1 cellular context compared by ENCODE assay signal in the genomic region with DNA sequence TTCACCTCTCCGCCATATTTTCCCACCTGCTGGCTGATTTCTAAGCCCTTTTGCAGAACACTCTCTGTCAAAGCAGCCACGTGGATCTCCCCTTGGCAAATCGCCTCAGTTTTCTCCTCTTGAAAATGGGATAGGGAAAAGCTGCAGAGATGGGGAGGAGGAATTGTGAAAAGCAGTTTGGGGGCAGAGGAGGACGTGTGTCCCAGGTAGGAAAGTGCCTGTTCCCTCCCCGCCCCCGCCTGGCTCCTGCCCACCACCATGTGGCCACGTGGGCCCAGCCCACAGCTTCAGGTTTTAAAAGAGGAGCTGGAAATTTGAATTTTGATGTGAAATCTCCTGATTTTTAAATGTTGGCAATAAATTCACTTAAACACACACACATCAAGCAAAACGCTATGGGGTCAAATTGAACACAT.
TF ChIP-seq lines count a peak whose summit lies in the region.

No MANE protein-coding gene starts in this region.

TF ChIP-seq in HepG2, 621 proteins besides CTCF, POLR2A, EP300 and RAD21 (continued from another document and continues in another):
- TF ChIP-seq, protein P1, sequence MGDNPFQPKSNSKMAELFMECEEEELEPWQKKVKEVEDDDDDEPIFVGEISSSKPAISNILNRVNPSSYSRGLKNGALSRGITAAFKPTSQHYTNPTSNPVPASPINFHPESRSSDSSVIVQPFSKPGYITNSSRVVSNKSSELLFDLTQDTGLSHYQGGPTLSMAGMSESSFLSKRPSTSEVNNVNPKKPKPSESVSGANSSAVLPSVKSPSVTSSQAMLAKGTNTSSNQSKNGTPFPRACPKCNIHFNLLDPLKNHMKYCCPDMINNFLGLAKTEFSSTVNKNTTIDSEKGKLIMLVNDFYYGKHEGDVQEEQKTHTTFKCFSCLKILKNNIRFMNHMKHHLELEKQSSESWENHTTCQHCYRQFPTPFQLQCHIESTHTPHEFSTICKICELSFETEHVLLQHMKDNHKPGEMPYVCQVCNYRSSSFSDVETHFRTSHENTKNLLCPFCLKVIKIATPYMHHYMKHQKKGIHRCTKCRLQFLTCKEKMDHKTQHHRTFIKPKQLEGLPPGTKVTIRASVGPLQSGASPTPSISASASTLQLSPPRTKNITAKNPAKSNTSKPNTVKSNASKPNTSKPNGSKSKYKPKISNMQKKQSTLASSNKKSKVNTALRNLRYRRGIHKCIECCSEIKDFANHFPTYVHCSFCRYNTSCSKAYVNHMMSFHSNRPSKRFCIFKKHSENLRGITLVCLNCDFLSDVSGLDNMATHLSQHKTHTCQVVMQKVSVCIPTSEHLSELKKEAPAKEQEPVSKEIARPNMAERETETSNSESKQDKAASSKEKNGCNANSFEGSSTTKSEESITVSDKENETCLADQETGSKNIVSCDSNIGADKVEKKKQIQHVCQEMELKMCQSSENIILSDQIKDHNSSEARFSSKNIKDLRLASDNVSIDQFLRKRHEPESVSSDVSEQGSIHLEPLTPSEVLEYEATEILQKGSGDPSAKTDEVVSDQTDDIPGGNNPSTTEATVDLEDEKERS (CRISPR knock-in tag; IDR thresholded peaks at IDR 0.05) = 0 out of 2 replicates have a peak, but pooled peaks have one; percentile 9
- TF ChIP-seq, protein P2, sequence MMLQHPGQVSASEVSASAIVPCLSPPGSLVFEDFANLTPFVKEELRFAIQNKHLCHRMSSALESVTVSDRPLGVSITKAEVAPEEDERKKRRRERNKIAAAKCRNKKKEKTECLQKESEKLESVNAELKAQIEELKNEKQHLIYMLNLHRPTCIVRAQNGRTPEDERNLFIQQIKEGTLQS (CRISPR knock-in tag; IDR thresholded peaks at IDR 0.05) = no peak
- no peak for TF ChIP-seq HDAC2 (CRISPR knock-in tag; IDR thresholded peaks at IDR 0.05)
- TF ChIP-seq MBNL3 (CRISPR knock-in tag; conservative IDR thresholded peaks at IDR 0.05) = no peak
- TF ChIP-seq ZNF101 (CRISPR knock-in tag; IDR thresholded peaks at IDR 0.05; ENCODE audit: borderline replicate concordance, low read depth) = no peak
- no peak for TF ChIP-seq ZSCAN25 (CRISPR knock-in tag; IDR thresholded peaks at IDR 0.05)
- TF ChIP-seq, protein P3, sequence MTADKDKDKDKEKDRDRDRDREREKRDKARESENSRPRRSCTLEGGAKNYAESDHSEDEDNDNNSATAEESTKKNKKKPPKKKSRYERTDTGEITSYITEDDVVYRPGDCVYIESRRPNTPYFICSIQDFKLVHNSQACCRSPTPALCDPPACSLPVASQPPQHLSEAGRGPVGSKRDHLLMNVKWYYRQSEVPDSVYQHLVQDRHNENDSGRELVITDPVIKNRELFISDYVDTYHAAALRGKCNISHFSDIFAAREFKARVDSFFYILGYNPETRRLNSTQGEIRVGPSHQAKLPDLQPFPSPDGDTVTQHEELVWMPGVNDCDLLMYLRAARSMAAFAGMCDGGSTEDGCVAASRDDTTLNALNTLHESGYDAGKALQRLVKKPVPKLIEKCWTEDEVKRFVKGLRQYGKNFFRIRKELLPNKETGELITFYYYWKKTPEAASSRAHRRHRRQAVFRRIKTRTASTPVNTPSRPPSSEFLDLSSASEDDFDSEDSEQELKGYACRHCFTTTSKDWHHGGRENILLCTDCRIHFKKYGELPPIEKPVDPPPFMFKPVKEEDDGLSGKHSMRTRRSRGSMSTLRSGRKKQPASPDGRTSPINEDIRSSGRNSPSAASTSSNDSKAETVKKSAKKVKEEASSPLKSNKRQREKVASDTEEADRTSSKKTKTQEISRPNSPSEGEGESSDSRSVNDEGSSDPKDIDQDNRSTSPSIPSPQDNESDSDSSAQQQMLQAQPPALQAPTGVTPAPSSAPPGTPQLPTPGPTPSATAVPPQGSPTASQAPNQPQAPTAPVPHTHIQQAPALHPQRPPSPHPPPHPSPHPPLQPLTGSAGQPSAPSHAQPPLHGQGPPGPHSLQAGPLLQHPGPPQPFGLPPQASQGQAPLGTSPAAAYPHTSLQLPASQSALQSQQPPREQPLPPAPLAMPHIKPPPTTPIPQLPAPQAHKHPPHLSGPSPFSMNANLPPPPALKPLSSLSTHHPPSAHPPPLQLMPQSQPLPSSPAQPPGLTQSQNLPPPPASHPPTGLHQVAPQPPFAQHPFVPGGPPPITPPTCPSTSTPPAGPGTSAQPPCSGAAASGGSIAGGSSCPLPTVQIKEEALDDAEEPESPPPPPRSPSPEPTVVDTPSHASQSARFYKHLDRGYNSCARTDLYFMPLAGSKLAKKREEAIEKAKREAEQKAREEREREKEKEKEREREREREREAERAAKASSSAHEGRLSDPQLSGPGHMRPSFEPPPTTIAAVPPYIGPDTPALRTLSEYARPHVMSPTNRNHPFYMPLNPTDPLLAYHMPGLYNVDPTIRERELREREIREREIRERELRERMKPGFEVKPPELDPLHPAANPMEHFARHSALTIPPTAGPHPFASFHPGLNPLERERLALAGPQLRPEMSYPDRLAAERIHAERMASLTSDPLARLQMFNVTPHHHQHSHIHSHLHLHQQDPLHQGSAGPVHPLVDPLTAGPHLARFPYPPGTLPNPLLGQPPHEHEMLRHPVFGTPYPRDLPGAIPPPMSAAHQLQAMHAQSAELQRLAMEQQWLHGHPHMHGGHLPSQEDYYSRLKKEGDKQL (CRISPR knock-in tag; IDR thresholded peaks at IDR 0.05; ENCODE audit: low read depth) = no peak; the same call in 1 of the 2 replicates
- TF ChIP-seq ZNF121 (CRISPR knock-in tag; IDR thresholded peaks at IDR 0.05) = no peak
- TF ChIP-seq, protein P4, sequence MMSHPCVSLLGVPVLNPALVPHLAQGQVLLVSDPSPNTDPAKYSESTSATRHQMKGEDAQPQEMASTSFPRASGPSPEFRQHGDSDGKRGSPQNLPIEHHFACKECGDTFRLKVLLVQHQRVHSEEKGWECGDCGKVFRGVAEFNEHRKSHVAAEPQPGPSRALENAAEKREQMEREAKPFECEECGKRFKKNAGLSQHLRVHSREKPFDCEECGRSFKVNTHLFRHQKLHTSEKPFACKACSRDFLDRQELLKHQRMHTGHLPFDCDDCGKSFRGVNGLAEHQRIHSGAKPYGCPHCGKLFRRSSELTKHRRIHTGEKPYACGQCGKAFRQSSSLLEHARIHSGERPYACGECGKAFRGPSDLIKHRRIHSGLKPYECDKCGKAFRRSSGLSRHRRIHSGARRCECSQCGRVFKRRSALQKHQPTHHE (CRISPR knock-in tag; IDR thresholded peaks at IDR 0.05; ENCODE audit: borderline replicate concordance) = 0 out of 2 replicates have a peak, but pooled peaks have one; percentile 16
- TF ChIP-seq, protein P5, sequence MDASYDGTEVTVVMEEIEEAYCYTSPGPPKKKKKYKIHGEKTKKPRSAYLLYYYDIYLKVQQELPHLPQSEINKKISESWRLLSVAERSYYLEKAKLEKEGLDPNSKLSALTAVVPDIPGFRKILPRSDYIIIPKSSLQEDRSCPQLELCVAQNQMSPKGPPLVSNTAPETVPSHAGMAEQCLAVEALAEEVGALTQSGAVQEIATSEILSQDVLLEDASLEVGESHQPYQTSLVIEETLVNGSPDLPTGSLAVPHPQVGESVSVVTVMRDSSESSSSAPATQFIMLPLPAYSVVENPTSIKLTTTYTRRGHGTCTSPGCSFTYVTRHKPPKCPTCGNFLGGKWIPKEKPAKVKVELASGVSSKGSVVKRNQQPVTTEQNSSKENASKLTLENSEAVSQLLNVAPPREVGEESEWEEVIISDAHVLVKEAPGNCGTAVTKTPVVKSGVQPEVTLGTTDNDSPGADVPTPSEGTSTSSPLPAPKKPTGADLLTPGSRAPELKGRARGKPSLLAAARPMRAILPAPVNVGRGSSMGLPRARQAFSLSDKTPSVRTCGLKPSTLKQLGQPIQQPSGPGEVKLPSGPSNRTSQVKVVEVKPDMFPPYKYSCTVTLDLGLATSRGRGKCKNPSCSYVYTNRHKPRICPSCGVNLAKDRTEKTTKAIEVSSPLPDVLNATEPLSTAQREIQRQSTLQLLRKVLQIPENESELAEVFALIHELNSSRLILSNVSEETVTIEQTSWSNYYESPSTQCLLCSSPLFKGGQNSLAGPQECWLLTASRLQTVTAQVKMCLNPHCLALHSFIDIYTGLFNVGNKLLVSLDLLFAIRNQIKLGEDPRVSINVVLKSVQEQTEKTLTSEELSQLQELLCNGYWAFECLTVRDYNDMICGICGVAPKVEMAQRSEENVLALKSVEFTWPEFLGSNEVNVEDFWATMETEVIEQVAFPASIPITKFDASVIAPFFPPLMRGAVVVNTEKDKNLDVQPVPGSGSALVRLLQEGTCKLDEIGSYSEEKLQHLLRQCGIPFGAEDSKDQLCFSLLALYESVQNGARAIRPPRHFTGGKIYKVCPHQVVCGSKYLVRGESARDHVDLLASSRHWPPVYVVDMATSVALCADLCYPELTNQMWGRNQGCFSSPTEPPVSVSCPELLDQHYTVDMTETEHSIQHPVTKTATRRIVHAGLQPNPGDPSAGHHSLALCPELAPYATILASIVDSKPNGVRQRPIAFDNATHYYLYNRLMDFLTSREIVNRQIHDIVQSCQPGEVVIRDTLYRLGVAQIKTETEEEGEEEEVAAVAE (CRISPR knock-in tag; IDR thresholded peaks at IDR 0.05; ENCODE audit: borderline replicate concordance) = no peak
- TF ChIP-seq ZNF713 (CRISPR knock-in tag; IDR thresholded peaks at IDR 0.05) = no peak
- TF ChIP-seq, protein P6, sequence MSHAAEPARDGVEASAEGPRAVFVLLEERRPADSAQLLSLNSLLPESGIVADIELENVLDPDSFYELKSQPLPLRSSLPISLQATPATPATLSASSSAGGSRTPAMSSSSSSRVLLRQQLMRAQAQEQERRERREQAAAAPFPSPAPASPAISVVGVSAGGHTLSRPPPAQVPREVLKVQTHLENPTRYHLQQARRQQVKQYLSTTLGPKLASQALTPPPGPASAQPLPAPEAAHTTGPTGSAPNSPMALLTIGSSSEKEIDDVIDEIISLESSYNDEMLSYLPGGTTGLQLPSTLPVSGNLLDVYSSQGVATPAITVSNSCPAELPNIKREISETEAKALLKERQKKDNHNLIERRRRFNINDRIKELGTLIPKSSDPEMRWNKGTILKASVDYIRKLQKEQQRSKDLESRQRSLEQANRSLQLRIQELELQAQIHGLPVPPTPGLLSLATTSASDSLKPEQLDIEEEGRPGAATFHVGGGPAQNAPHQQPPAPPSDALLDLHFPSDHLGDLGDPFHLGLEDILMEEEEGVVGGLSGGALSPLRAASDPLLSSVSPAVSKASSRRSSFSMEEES (CRISPR knock-in tag; IDR thresholded peaks at IDR 0.05) = peak; percentile 62; the same call in 1 of the 2 replicates
- TF ChIP-seq ADNP (CRISPR knock-in tag; IDR thresholded peaks at IDR 0.05) = no peak
- TF ChIP-seq MED8 (CRISPR knock-in tag; IDR thresholded peaks at IDR 0.05; ENCODE audit: insufficient replicate concordance) = no peak
- TF ChIP-seq MXD4 (CRISPR knock-in tag; IDR thresholded peaks at IDR 0.05) = 0 out of 2 replicates have a peak, but pooled peaks have one; percentile 35
- TF ChIP-seq ZNF558 (CRISPR knock-in tag; IDR thresholded peaks at IDR 0.05; ENCODE audit: borderline replicate concordance) = no peak
- TF ChIP-seq, protein P7, sequence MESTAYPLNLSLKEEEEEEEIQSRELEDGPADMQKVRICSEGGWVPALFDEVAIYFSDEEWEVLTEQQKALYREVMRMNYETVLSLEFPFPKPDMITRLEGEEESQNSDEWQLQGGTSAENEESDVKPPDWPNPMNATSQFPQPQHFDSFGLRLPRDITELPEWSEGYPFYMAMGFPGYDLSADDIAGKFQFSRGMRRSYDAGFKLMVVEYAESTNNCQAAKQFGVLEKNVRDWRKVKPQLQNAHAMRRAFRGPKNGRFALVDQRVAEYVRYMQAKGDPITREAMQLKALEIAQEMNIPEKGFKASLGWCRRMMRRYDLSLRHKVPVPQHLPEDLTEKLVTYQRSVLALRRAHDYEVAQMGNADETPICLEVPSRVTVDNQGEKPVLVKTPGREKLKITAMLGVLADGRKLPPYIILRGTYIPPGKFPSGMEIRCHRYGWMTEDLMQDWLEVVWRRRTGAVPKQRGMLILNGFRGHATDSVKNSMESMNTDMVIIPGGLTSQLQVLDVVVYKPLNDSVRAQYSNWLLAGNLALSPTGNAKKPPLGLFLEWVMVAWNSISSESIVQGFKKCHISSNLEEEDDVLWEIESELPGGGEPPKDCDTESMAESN (CRISPR knock-in tag; conservative IDR thresholded peaks at IDR 0.05) = no peak
- 0 out of 2 replicates have a peak, but pooled peaks have one; percentile 43 for TF ChIP-seq ZSCAN12 (CRISPR knock-in tag; IDR thresholded peaks at IDR 0.05)
- peak; percentile 47; the same call in 1 of the 2 replicates for TF ChIP-seq NR2C2 (CRISPR knock-in tag; IDR thresholded peaks at IDR 0.05; ENCODE audit: borderline replicate concordance)
- TF ChIP-seq, protein P8, sequence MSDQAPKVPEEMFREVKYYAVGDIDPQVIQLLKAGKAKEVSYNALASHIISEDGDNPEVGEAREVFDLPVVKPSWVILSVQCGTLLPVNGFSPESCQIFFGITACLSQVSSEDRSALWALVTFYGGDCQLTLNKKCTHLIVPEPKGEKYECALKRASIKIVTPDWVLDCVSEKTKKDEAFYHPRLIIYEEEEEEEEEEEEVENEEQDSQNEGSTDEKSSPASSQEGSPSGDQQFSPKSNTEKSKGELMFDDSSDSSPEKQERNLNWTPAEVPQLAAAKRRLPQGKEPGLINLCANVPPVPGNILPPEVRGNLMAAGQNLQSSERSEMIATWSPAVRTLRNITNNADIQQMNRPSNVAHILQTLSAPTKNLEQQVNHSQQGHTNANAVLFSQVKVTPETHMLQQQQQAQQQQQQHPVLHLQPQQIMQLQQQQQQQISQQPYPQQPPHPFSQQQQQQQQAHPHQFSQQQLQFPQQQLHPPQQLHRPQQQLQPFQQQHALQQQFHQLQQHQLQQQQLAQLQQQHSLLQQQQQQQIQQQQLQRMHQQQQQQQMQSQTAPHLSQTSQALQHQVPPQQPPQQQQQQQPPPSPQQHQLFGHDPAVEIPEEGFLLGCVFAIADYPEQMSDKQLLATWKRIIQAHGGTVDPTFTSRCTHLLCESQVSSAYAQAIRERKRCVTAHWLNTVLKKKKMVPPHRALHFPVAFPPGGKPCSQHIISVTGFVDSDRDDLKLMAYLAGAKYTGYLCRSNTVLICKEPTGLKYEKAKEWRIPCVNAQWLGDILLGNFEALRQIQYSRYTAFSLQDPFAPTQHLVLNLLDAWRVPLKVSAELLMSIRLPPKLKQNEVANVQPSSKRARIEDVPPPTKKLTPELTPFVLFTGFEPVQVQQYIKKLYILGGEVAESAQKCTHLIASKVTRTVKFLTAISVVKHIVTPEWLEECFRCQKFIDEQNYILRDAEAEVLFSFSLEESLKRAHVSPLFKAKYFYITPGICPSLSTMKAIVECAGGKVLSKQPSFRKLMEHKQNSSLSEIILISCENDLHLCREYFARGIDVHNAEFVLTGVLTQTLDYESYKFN (CRISPR knock-in tag; conservative IDR thresholded peaks at IDR 0.05) = no peak
- 0 out of 2 replicates have a peak, but pooled peaks have one; percentile 7 for TF ChIP-seq TCF7 (IDR thresholded peaks at IDR 0.05; ENCODE audit: low read depth)
- TF ChIP-seq ZNF430 (CRISPR knock-in tag; IDR thresholded peaks at IDR 0.05) = peak; percentile 70; the same call in 1 of the 2 replicates
- TF ChIP-seq NFE2L2 (IDR thresholded peaks at IDR 0.05; ENCODE audit: low read length) = no peak
- TF ChIP-seq MXI1 (IDR thresholded peaks at IDR 0.05; ENCODE audit: borderline replicate concordance, low read depth, low read length) = peak; percentile 45; the same call in 1 of the 3 replicates
